In the genomic region with DNA sequence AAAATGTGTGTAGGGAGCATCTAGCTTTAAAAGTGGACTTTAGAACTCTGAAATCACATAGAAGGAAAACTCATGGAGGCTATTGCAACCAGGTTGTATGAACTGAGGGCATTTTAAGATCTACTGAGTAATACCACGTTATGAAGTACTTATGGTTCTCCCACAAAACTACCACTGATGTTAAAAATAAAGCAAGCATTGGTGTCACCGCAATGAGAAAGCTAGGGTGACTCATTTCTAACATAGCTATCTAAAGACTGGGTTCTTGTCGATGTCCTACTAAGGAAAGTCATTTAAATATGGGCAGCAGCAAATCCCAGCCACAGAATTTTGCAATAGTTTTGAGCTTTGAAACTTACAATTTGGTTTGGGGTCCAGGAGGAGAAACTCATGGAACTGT, we compare ENCODE assay signal across 10 cellular contexts.
A peak's percentile ranks its signal among the peaks of the same experiment; 100 is the strongest.
DNase-seq lines count a peak whose midpoint lies in the region; ATAC-seq, FAIRE-seq and TF ChIP-seq lines count a peak whose summit lies in the region.
"Had no signal": no experiment of that assay in that cellular context is flagged by ENCODE, and none has a peak within 500 bp of the region (broad histone marks: within the 10 kb centered on the region; RNA-seq: fewer than 3 reads in every experiment).

No MANE protein-coding gene starts in this region.

- no peaks in the 10 kb centered on the region for H3K36me3 Mint-ChIP-seq in T-helper 2 cell treated with Interferon-gamma antibody and Interleukin-4, amounts not matched to agents 5 μg/mL and 100 μg/mL, for 36 hours (ENCODE audit: low read depth)

- H3K4me3 Mint-ChIP-seq in T-helper 2 cell treated with Interferon-gamma antibody and Interleukin-4, amounts not matched to agents 5 μg/mL and 100 μg/mL, for 36 hours = no peak overlapping the region

- H3K27ac Mint-ChIP-seq in T-helper 2 cell treated with Interferon-gamma antibody and Interleukin-4, amounts not matched to agents 5 μg/mL and 100 μg/mL, for 36 hours = no peak overlapping the region

- no peak for TF ChIP-seq POLR2A in GM12892 (IDR thresholded peaks at IDR 0.05; ENCODE audit: low read depth, low read length)

- FAIRE-seq in GM12892 (lab: Jason Lieb, UNC) = no peak

- no peaks in the 10 kb centered on the region for H3K4me1 Mint-ChIP-seq in T-helper 2 cell treated with Interferon-gamma antibody and Interleukin-4, amounts not matched to agents 5 μg/mL and 100 μg/mL, for 36 hours (ENCODE audit: low read depth)

- DNase-seq in MV-4-11 (lab: John Stamatoyannopoulos, UW) = peak; percentile 98
- no peak for DNase-seq in G401 (ENCODE audit: low spot score)
- no peak for DNase-seq in GM12892 (ENCODE audit: insufficient read length)
- no peak for DNase-seq in DMS79 (lab: John Stamatoyannopoulos, UW)
- no peak for DNase-seq in T-helper 2 cell treated with Interferon-gamma antibody and Interleukin-4, amounts not matched to agents 5 μg/mL and 100 μg/mL, for 36 hours (ENCODE audit: low spot score)
- DNase-seq: cortex of kidney, Kasumi-1, SHP77 treated with DMSO at 0.1 percent for 48 hours had no signal

- H3K9me3 Mint-ChIP-seq in T-helper 2 cell treated with Interferon-gamma antibody and Interleukin-4, amounts not matched to agents 5 μg/mL and 100 μg/mL, for 36 hours = no peaks in the 10 kb centered on the region

- ATAC-seq in GM19438 (IDR thresholded peaks at IDR 0.05; ENCODE audit: low read depth, unreplicated experiment) (peak; percentile 61), HG02981 (IDR thresholded peaks at IDR 0.05; ENCODE audit: unreplicated experiment) (peak; percentile 67)

- no peaks in the 10 kb centered on the region for H3K27me3 Mint-ChIP-seq in T-helper 2 cell treated with Interferon-gamma antibody and Interleukin-4, amounts not matched to agents 5 μg/mL and 100 μg/mL, for 36 hours (ENCODE audit: low read depth)

- in situ Hi-C loops in G401 (cut with HindIII; ENCODE audit: low sequenced_read_pairs) = no loop called here
